ENCODE assay signal across 19 cellular contexts in the genomic region with DNA sequence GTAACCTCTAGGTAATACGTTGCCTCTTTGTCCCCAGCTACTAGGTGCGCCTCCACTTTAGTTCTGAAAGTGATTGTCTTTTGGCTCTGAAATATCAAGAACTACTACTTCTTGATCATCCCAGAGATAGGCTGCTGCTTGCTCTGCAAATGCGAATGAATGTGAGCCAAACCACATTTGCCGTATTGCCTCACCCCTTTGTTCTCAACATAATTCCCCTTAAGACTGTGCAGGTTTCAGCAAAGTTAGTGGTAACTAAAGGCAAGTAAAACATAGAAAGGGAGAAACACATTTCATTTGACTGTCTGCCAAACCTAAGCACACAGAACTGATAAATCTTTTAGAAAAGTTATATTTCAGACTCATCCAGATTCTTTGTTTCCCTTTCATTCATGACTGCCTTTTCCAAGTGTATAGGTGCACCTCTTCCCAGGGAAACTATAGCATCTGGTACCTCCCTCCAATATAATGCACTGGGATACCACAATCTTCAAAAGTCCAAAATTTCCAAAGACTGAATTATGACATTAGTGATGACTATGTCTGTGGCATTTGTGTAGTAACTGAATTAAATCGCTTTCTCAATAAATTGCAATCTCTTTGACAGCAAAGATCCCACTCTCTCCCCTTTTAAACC.
A peak's percentile ranks its signal among the peaks of the same experiment; 100 is the strongest.
DNase-seq lines count a peak whose midpoint lies in the region; ATAC-seq, FAIRE-seq and TF ChIP-seq lines count a peak whose summit lies in the region.
"Had no signal": no experiment of that assay in that cellular context is flagged by ENCODE, and none has a peak within 500 bp of the region (broad histone marks: within the 10 kb centered on the region; RNA-seq: fewer than 3 reads in every experiment).

No MANE protein-coding gene starts in this region.

- H3K79me2 ChIP-seq in keratinocyte (ENCODE audit: control insufficient read depth, insufficient read depth, low read length) = no peaks in the 10 kb centered on the region
- H3K79me2 ChIP-seq in Karpas-422 (ENCODE audit: low read length) = no peaks in the 10 kb centered on the region

- H3K27ac Mint-ChIP-seq in chondrocyte (ENCODE audit: unreplicated experiment) = no peak overlapping the region

- H3K4me2 ChIP-seq in keratinocyte (ENCODE audit: control insufficient read depth, extremely low read depth, insufficient read depth, low read depth, low read length) (peak overlapping the region; percentile 73), Karpas-422 (ENCODE audit: low read depth, low read length, poor library complexity, severe bottlenecking) (no peak overlapping the region)

- no peak overlapping the region for H3K4me3 ChIP-seq in bronchial epithelial cell (ENCODE audit: low read depth, low read length)
- H3K4me3 ChIP-seq in keratinocyte (ENCODE audit: control insufficient read depth in 2 of 3, extremely low read depth in 1 of 3, insufficient read depth in 2 of 3, low read depth in 1 of 3, low read length in 3 of 3) = peak overlapping the region in 2 of 3 experiments; percentile 16 to 43
- H3K4me3 ChIP-seq in Karpas-422 (ENCODE audit: low read length) = no peak overlapping the region
- H3K4me3 ChIP-seq: colonic mucosa, ovary, uterus had no signal

- H3K4me1 Mint-ChIP-seq in chondrocyte (ENCODE audit: low read depth) = no peaks in the 10 kb centered on the region

- TF ChIP-seq POLR2A in GM18505 (IDR thresholded peaks at IDR 0.05; ENCODE audit: borderline replicate concordance, extremely low read depth, insufficient read depth, insufficient read length) = no peak

- peak overlapping the region; percentile 58 for H3K27ac ChIP-seq in keratinocyte (ENCODE audit: control insufficient read depth, insufficient read depth, low read length)
- no peak overlapping the region for H3K27ac ChIP-seq in Karpas-422 (ENCODE audit: low read length)
- H3K27ac ChIP-seq: colonic mucosa, ovary, uterus had no signal

- H3K27me3 Mint-ChIP-seq in chondrocyte (ENCODE audit: low read depth) = no peaks in the 10 kb centered on the region

- H4K20me1 ChIP-seq in keratinocyte (ENCODE audit: control insufficient read depth, extremely low read depth, insufficient read depth, low read length) (no peaks in the 10 kb centered on the region), Karpas-422 (ENCODE audit: insufficient read depth, low read depth, low read length) (no peaks in the 10 kb centered on the region)

- dilution Hi-C loops in keratinocyte (cut with MboI; ENCODE audit: extremely low pct_ligation_motif_present, low sequenced_read_pairs) = no loop called here

- H3K9me3 Mint-ChIP-seq in chondrocyte (ENCODE audit: low read depth) = peaks cover 4% of the 10 kb centered on the region

- peak overlapping the region; percentile 46 for H3K9ac ChIP-seq in keratinocyte (ENCODE audit: control insufficient read depth, extremely low read depth, insufficient read depth, low read length)
- H3K9ac ChIP-seq in Karpas-422 (ENCODE audit: low read length) = no peak overlapping the region

- H3K9me1 ChIP-seq in keratinocyte (ENCODE audit: control insufficient read depth, extremely low read depth, insufficient read depth, low read length) = no peaks in the 10 kb centered on the region

- ATAC-seq in GM18505 (IDR thresholded peaks at IDR 0.05; ENCODE audit: unreplicated experiment) = no peak

- H3K36me3 ChIP-seq in bronchial epithelial cell (ENCODE audit: control insufficient read depth, insufficient read depth, low read length) = no peaks in the 10 kb centered on the region
- H3K36me3 ChIP-seq in keratinocyte (ENCODE audit: control insufficient read depth in 2 of 2, extremely low read depth in 1 of 2, insufficient read depth in 2 of 2, low read length in 2 of 2) = no peaks in the 10 kb centered on the region
- H3K36me3 ChIP-seq in Karpas-422 (ENCODE audit: insufficient read depth, low read length) = no peaks in the 10 kb centered on the region
- H3K36me3 ChIP-seq: colonic mucosa, ovary, uterus had no signal

- H3K4me3 Mint-ChIP-seq in chondrocyte (ENCODE audit: unreplicated experiment) = no peak overlapping the region

- TF ChIP-seq CTCF in bronchial epithelial cell (IDR thresholded peaks at IDR 0.05; ENCODE audit: insufficient read depth, low read length, severe bottlenecking) (no peak), keratinocyte (optimal IDR thresholded peaks at IDR 0.05 in 1 of 3, IDR thresholded peaks at IDR 0.05 in 1 of 3, conservative IDR thresholded peaks at IDR 0.05 in 1 of 3; ENCODE audit: extremely low read depth in 1 of 3, insufficient read depth in 2 of 3, low read length in 3 of 3) (no peak), chondrocyte (IDR thresholded peaks at IDR 0.05) (no peak)

- peak; percentile 10 for DNase-seq in stimulated activated CD4-positive, alpha-beta T cell treated with anti-CD3 and anti-CD28 coated beads, Interleukin-1b, Interleukin-23, amount 100 ng/mL, for 48 hours
- DNase-seq in stimulated activated CD4-positive, alpha-beta T cell treated with anti-CD3 and anti-CD28 coated beads, Interleukin-12 subunit alpha, Interleukin-12 subunit beta, amount 100 ng/mL, for 4 hours = no peak
- DNase-seq in bronchial epithelial cell (ENCODE audit: low read depth) (peak; percentile 94), keratinocyte (ENCODE audit: low read depth, low spot score) (peak; percentile 50), chondrocyte (ENCODE audit: low spot score) (no peak), activated gamma-delta T cell treated with Interleukin-2 at 50 U/mL for 16 hours (no peak), Karpas-422 (no peak)
- DNase-seq: activated CD8-positive, alpha-beta memory T cell treated with anti-CD3 and anti-CD28 coated beads, Interleukin-2, amount 50 U/mL, for 48 hours; colonic mucosa; COR-L47; kidney glomerular epithelial cell; midbrain; NCI-H1092; NK-92 treated with Interleukin-12 subunit alpha and Interleukin-12 subunit beta, amount 100 ng/mL, for 24 hours; ovary; SHP77; uterus had no signal

- H2AFZ ChIP-seq in keratinocyte (ENCODE audit: control insufficient read depth, low read length) (peak overlapping the region; percentile 38), Karpas-422 (ENCODE audit: low read length) (no peak overlapping the region)

- H3K4me1 ChIP-seq in keratinocyte (ENCODE audit: control insufficient read depth, extremely low read depth, insufficient read depth, low read length) (peaks cover 32% of the 10 kb centered on the region), Karpas-422 (ENCODE audit: low read length) (no peaks in the 10 kb centered on the region)
- H3K4me1 ChIP-seq: colonic mucosa, uterus had no signal

- no peaks in the 10 kb centered on the region for H3K36me3 Mint-ChIP-seq in chondrocyte (ENCODE audit: low read depth)

- H3K9me3 ChIP-seq in keratinocyte (ENCODE audit: control insufficient read depth, low read depth, low read length) (no peaks in the 10 kb centered on the region), Karpas-422 (ENCODE audit: low read length) (no peaks in the 10 kb centered on the region)
- H3K9me3 ChIP-seq: colonic mucosa, ovary, uterus had no signal

- H3K27me3 ChIP-seq in bronchial epithelial cell (ENCODE audit: control insufficient read depth, insufficient read depth, low read length) = no peaks in the 10 kb centered on the region
- H3K27me3 ChIP-seq in keratinocyte (ENCODE audit: control insufficient read depth, extremely low read depth, insufficient read depth, low read length) = no peaks in the 10 kb centered on the region
- no peaks in the 10 kb centered on the region for H3K27me3 ChIP-seq in Karpas-422 (ENCODE audit: low read length)
- H3K27me3 ChIP-seq: colonic mucosa, ovary, uterus had no signal

- FAIRE-seq in bronchial epithelial cell (lab: Jason Lieb, UNC) = peak; percentile 82
- peak; percentile 94 for FAIRE-seq in keratinocyte (lab: Jason Lieb, UNC)
- FAIRE-seq: H54 had no signal

- H3K9me2 ChIP-seq in Karpas-422 (replicated peaks; ENCODE audit: insufficient read depth, low read length) = no peaks in the 10 kb centered on the region

Comparison
In these comparisons a context has a peak if more than half of its experiments do, and no peak if none do; other contexts are left out.
1. DNase-seq: peak in stimulated activated CD4-positive, alpha-beta T cell treated with anti-CD3 and anti-CD28 coated beads, Interleukin-1b, Interleukin-23, amount 100 ng/mL, for 48 hours (single experiment), bronchial epithelial cell (single experiment) and keratinocyte (single experiment); none in stimulated activated CD4-positive, alpha-beta T cell treated with anti-CD3 and anti-CD28 coated beads, Interleukin-12 subunit alpha, Interleukin-12 subunit beta, amount 100 ng/mL, for 4 hours (single experiment), chondrocyte (single experiment), activated gamma-delta T cell treated with Interleukin-2 at 50 U/mL for 16 hours (single experiment) and Karpas-422 (single experiment).
2. H3K4me3 ChIP-seq: peak in keratinocyte (2 of 3); none in bronchial epithelial cell (single experiment) and Karpas-422 (single experiment).